ENCODE assay signal across 27 cellular contexts in genomic region chr2:224883700-224884099, GRCh38.
A peak's percentile ranks its signal among the peaks of the same experiment; 100 is the strongest.
DNase-seq lines count a peak whose midpoint lies in the region; ATAC-seq and TF ChIP-seq lines count a peak whose summit lies in the region.
"Had no signal": no experiment of that assay in that cellular context is flagged by ENCODE, and none has a peak within 500 bp of the region (broad histone marks: within the 10 kb centered on the region; RNA-seq: fewer than 3 reads in every experiment).

No MANE protein-coding gene starts in this region.

- H3K36me3 Mint-ChIP-seq in activated CD4-positive, alpha-beta T cell treated with anti-CD3 and anti-CD28 coated beads for 36 hours (ENCODE audit: low read depth), result peaks cover 76% of the 10 kb centered on the region

- H3K9me3 Mint-ChIP-seq in activated CD4-positive, alpha-beta T cell treated with anti-CD3 and anti-CD28 coated beads for 36 hours (ENCODE audit: low read depth), result no peaks in the 10 kb centered on the region
- H3K9me3 Mint-ChIP-seq: activated naive CD4-positive, alpha-beta T cell treated with anti-CD3 and anti-CD28 coated beads, Interleukin-2, amount 10 ng/mL, durations not matched to agents 7 days and 5 days; T-helper 2 cell treated with Interferon-gamma antibody and Interleukin-4, amounts not matched to agents 5 μg/mL and 100 μg/mL, for 36 hours had no signal

- POLR2A ChIA-PET in activated CD4-positive, alpha-beta T cell treated with anti-CD3 and anti-CD28 coated beads for 36 hours (lab: Charles Lee), result no interaction called here

- intact Hi-C loops in activated CD4-positive, alpha-beta T cell treated with anti-CD3 and anti-CD28 coated beads for 36 hours (cut with DNase I, micrococcal nuclease), result no loop called here
- intact Hi-C loops in ascending aorta (cut with DNase I), result loop anchor here (5.0 kb wide), 1 partner anchor 119 kb away; no protein-coding TSS in a partner anchor

- 96 to 97% methylated on average over 1 of the region's 1 CpG for WGBS in GM23248 (ENCODE audit: low coverage in 1 of 2, low lambda C conversion rate in 2 of 2, missing lambda C conversion rate in 2 of 2), 2 experiments

- H3F3A ChIP-seq in GM23248 (ENCODE audit: insufficient read depth), result peaks cover 79% of the 10 kb centered on the region

- no peak for DNase-seq in activated CD4-positive, alpha-beta T cell treated with anti-CD3 and anti-CD28 coated beads for 36 hours
- no peak for DNase-seq in activated CD4-positive, alpha-beta T cell treated with anti-CD3 and anti-CD28 coated beads for 1 hour
- peak; percentile 32 for DNase-seq in GM23248
- no peak for DNase-seq in ascending aorta (ENCODE audit: low spot score in 2 of 2)
- no peak for DNase-seq in osteoblast (ENCODE audit: insufficient read length, low spot score, missing footprints)
- no peak for DNase-seq in central memory CD4-positive, alpha-beta T cell
- DNase-seq: 8988T; activated CD4-positive, alpha-beta T cell treated with anti-CD3 and anti-CD28 coated beads, Interleukin-2, amount 50 U/mL, for 48 hours; activated naive CD4-positive, alpha-beta T cell treated with anti-CD3 and anti-CD28 coated beads, Interleukin-2, amount 10 ng/mL, durations not matched to agents 7 days and 5 days; activated T-cell treated with anti-CD3 and anti-CD28 coated beads for 4 hours; DMS 273 treated with DMSO at 0.1 percent for 48 hours; effector CD4-positive, alpha-beta T cell; esophagus squamous epithelium; kidney; lower lobe of right lung; MG63; NCI-H1436 treated with DMSO at 0.1 percent for 48 hours; NCI-H510A; stimulated activated CD4-positive, alpha-beta T cell treated with anti-CD3 and anti-CD28 coated beads, Interleukin-2, amount 100 ng/mL, for 48 hours; stimulated activated naive CD4-positive, alpha-beta T cell treated with Interleukin-2 at 50 U/mL for 16 hours; thyroid gland; WERI-Rb-1 had no signal

- no peak overlapping the region for H3K9ac ChIP-seq in GM23248
- H3K9ac ChIP-seq: BLaER1 had no signal

- H3K79me2 ChIP-seq in GM23248 (ENCODE audit: insufficient read depth) (peaks cover 13% of the 10 kb centered on the region), osteoblast (ENCODE audit: insufficient read depth, low read length) (peaks cover 3% of the 10 kb centered on the region)

- peak overlapping the region; percentile 61 for H3K27ac Mint-ChIP-seq in activated CD4-positive, alpha-beta T cell treated with anti-CD3 and anti-CD28 coated beads for 36 hours
- H3K27ac Mint-ChIP-seq: T-helper 2 cell treated with Interferon-gamma antibody and Interleukin-4, amounts not matched to agents 5 μg/mL and 100 μg/mL, for 36 hours had no signal

- H3K4me1 ChIP-seq in GM23248 (ENCODE audit: insufficient read depth), result peaks cover 67% of the 10 kb centered on the region
- peaks cover 0 to 14% of the 10 kb centered on the region in 2 donors for H3K4me1 ChIP-seq in ascending aorta
- H3K4me1 ChIP-seq in osteoblast (ENCODE audit: insufficient read depth, low read length), result peaks cover 65% of the 10 kb centered on the region
- H3K4me1 ChIP-seq: gastroesophageal sphincter, thyroid gland had no signal

- H3K27me3 ChIP-seq in GM23248 (replicated peaks; ENCODE audit: insufficient read depth), result no peaks in the 10 kb centered on the region
- H3K27me3 ChIP-seq in ascending aorta, result no peaks in the 10 kb centered on the region
- H3K27me3 ChIP-seq in osteoblast (ENCODE audit: insufficient read depth, low read length), result no peaks in the 10 kb centered on the region
- H3K27me3 ChIP-seq: BLaER1, esophagus squamous epithelium, gastroesophageal sphincter, MG63, thyroid gland had no signal

- H3K4me1 Mint-ChIP-seq in activated CD4-positive, alpha-beta T cell treated with anti-CD3 and anti-CD28 coated beads for 36 hours, result peaks cover 58% of the 10 kb centered on the region

- H3K4me2 ChIP-seq in GM23248 (ENCODE audit: unreplicated experiment), result peak overlapping the region; percentile 6
- peak overlapping the region; percentile 16 for H3K4me2 ChIP-seq in osteoblast (ENCODE audit: insufficient read depth, low read length)
- H3K4me2 ChIP-seq: BLaER1 had no signal

- H3K9me3 ChIP-seq in GM23248 (ENCODE audit: low read depth) (no peaks in the 10 kb centered on the region), ascending aorta (no peaks in the 10 kb centered on the region), osteoblast (ENCODE audit: low read depth, low read length) (no peaks in the 10 kb centered on the region)
- H3K9me3 ChIP-seq: BLaER1, esophagus squamous epithelium, gastroesophageal sphincter, lower lobe of right lung, MG63, thyroid gland had no signal

- H3K4me3 Mint-ChIP-seq in activated CD4-positive, alpha-beta T cell treated with anti-CD3 and anti-CD28 coated beads for 36 hours, result no peak overlapping the region
- H3K4me3 Mint-ChIP-seq: activated naive CD4-positive, alpha-beta T cell treated with anti-CD3 and anti-CD28 coated beads, Interleukin-2, amount 10 ng/mL, durations not matched to agents 7 days and 5 days; T-helper 2 cell treated with Interferon-gamma antibody and Interleukin-4, amounts not matched to agents 5 μg/mL and 100 μg/mL, for 36 hours had no signal

- H3K36me3 ChIP-seq in GM23248 (ENCODE audit: low read depth) (peaks cover 13% of the 10 kb centered on the region; the same call in 1 of the 2 replicates), ascending aorta (no peaks in the 10 kb centered on the region), osteoblast (ENCODE audit: insufficient read depth, low read length) (peaks cover 28% of the 10 kb centered on the region)
- H3K36me3 ChIP-seq: esophagus squamous epithelium, gastroesophageal sphincter, lower lobe of right lung, thyroid gland, WERI-Rb-1 had no signal

- no peak for TF ChIP-seq CTCF in ascending aorta (IDR thresholded peaks at IDR 0.05)
- TF ChIP-seq CTCF in osteoblast (IDR thresholded peaks at IDR 0.05; ENCODE audit: extremely low read depth, low read depth, low read length), result no peak

- no peaks in the 10 kb centered on the region for H3K27me3 Mint-ChIP-seq in activated CD4-positive, alpha-beta T cell treated with anti-CD3 and anti-CD28 coated beads for 36 hours
- H3K27me3 Mint-ChIP-seq: activated naive CD4-positive, alpha-beta T cell treated with anti-CD3 and anti-CD28 coated beads, Interleukin-2, amount 10 ng/mL, durations not matched to agents 7 days and 5 days had no signal

- H3K9me2 ChIP-seq in GM23248 (ENCODE audit: insufficient read depth), result no peaks in the 10 kb centered on the region

- no peak for ATAC-seq in activated CD4-positive, alpha-beta T cell treated with anti-CD3 and anti-CD28 coated beads for 36 hours
- ATAC-seq in GM21526 (IDR thresholded peaks at IDR 0.05; ENCODE audit: low FRiP score, unreplicated experiment), result no peak
- no peak for ATAC-seq in HG03280 (IDR thresholded peaks at IDR 0.05; ENCODE audit: unreplicated experiment)
- ATAC-seq: gastroesophageal sphincter had no signal

- H2AFZ ChIP-seq in GM23248 (no peak overlapping the region), osteoblast (ENCODE audit: low read length) (no peak overlapping the region)

- H3K4me3 ChIP-seq in GM23248, result no peak overlapping the region
- no peak overlapping the region for H3K4me3 ChIP-seq in ascending aorta
- H3K4me3 ChIP-seq in osteoblast (ENCODE audit: insufficient read depth, low read length), result no peak overlapping the region
- H3K4me3 ChIP-seq: BLaER1, esophagus squamous epithelium, gastroesophageal sphincter, lower lobe of right lung, MG63, thyroid gland had no signal

- in situ Hi-C loops in GM23248 (cut with MboI), result loop anchor here (25.0 kb wide), 1 partner anchor 754 kb away; no protein-coding TSS in a partner anchor

- H3K27ac ChIP-seq in GM23248 (peak overlapping the region; percentile 87), ascending aorta (peak overlapping the region; percentile 15 to 39), osteoblast (ENCODE audit: low read depth, low read length) (peak overlapping the region; percentile 88)
- H3K27ac ChIP-seq: BLaER1, gastroesophageal sphincter, lower lobe of right lung, thyroid gland, WERI-Rb-1 had no signal

- H4K20me1 ChIP-seq in GM23248 (ENCODE audit: insufficient read depth) (no peaks in the 10 kb centered on the region), osteoblast (ENCODE audit: insufficient read depth, low read length) (no peaks in the 10 kb centered on the region)

- CTCF ChIA-PET in activated CD4-positive, alpha-beta T cell treated with anti-CD3 and anti-CD28 coated beads for 36 hours (lab: Charles Lee), result interaction anchor here (0.7 to 4.2 kb wide), 9 partner anchors 9 to 493 kb away, joined by 3 to 17 read pairs (median 5); no protein-coding TSS in a partner anchor

Comparison
In these comparisons a context has a peak if more than half of its experiments do, and no peak if none do; other contexts are left out.
1. H3K27ac ChIP-seq: peak in every context shown above with its lines; median percentile 88 in osteoblast; 87 in GM23248; 27 in ascending aorta.